10 cellular contexts compared by ENCODE assay signal in genomic region chr16:69724981-69725479, GRCh38. TPM values are rescaled to one million over a fixed set of nuclear protein-coding genes. Genes with fewer than 3 reads are reported as not detected.
DNase-seq lines count a peak whose midpoint lies in the region; ATAC-seq, FAIRE-seq and TF ChIP-seq lines count a peak whose summit lies in the region.
"Had no signal": no experiment of that assay in that cellular context is flagged by ENCODE, and none has a peak within 500 bp of the region (broad histone marks: within the 10 kb centered on the region; RNA-seq: fewer than 3 reads in every experiment).

No MANE protein-coding gene starts in this region.

- H3K9me3 ChIP-seq in NT2/D1 (ENCODE audit: insufficient read depth, low read length) (no peaks in the 10 kb centered on the region), endothelial cell of umbilical vein (replicated peaks; ENCODE audit: control insufficient read depth, insufficient read depth, low read length) (no peaks in the 10 kb centered on the region)

- no peak for ATAC-seq in omental fat pad (ENCODE audit: low FRiP score)
- no peak for ATAC-seq in GM18907 (IDR thresholded peaks at IDR 0.05; ENCODE audit: unreplicated experiment)

- peak; percentile 86 for FAIRE-seq in endothelial cell of umbilical vein (lab: Jason Lieb, UNC)
- FAIRE-seq: GM19239 had no signal

- H3K27ac Mint-ChIP-seq in progenitor cell of endocrine pancreas: peak overlapping the region; percentile 100

- peak; percentile 16 for DNase-seq in EL
- no peak for DNase-seq in NT2/D1 (ENCODE audit: low read depth, low spot score)
- DNase-seq in endothelial cell of umbilical vein (ENCODE audit: low read depth, low spot score): peak; percentile 18
- DNase-seq in progenitor cell of endocrine pancreas (ENCODE audit: low spot score, unreplicated experiment): no peak
- DNase-seq in HEK293T (ENCODE audit: extremely low spot score): no peak
- DNase-seq in HuH-7 (ENCODE audit: low spot score): no peak
- no peak for DNase-seq in omental fat pad (ENCODE audit: low spot score)
- DNase-seq: NCI-H1694 had no signal

- no peaks in the 10 kb centered on the region for H3K9me1 ChIP-seq in endothelial cell of umbilical vein (replicated peaks; ENCODE audit: control insufficient read depth, extremely low read depth, insufficient read depth, low read length)

- peak overlapping the region; percentile 93 for H3K4me2 ChIP-seq in endothelial cell of umbilical vein (ENCODE audit: insufficient read depth, low read length)

- H3K27me3 Mint-ChIP-seq in progenitor cell of endocrine pancreas: no peaks in the 10 kb centered on the region

- H3K9ac ChIP-seq in NT2/D1 (ENCODE audit: insufficient read length, low read depth) (peak overlapping the region; percentile 23), endothelial cell of umbilical vein (replicated peaks; ENCODE audit: extremely low read depth, insufficient read depth, low read length) (peak overlapping the region; percentile 4)

- H3K4me1 ChIP-seq in NT2/D1 (ENCODE audit: insufficient read depth, insufficient read length) (peaks cover 2% of the 10 kb centered on the region), endothelial cell of umbilical vein (ENCODE audit: control insufficient read depth, extremely low read depth, insufficient read depth, low read length) (peaks cover 36% of the 10 kb centered on the region)

- peak overlapping the region; percentile 8 for H3K27ac ChIP-seq in endothelial cell of umbilical vein (ENCODE audit: insufficient read depth, low read depth, low read length)

- H4K20me1 ChIP-seq in endothelial cell of umbilical vein (replicated peaks; ENCODE audit: control insufficient read depth, extremely low read depth, insufficient read depth, low read length): no peaks in the 10 kb centered on the region

- dilution Hi-C loops in endothelial cell of umbilical vein (cut with MboI; ENCODE audit: extremely low pct_ligation_motif_present, low sequenced_read_pairs): no loop called here

- H3K4me3 ChIP-seq in NT2/D1 (ENCODE audit: insufficient read length, low read depth) (no peak overlapping the region), endothelial cell of umbilical vein (replicated peaks in 1 of 3; ENCODE audit: insufficient read depth in 1 of 3, low read depth in 1 of 3, low read length in 3 of 3) (peak overlapping the region; percentile 1 to 55 (median 37))

- H3K9me3 Mint-ChIP-seq in progenitor cell of endocrine pancreas (ENCODE audit: low read depth): no peaks in the 10 kb centered on the region

- H3K4me3 Mint-ChIP-seq in progenitor cell of endocrine pancreas (ENCODE audit: low read depth): peak overlapping the region; percentile 85

- TF ChIP-seq CTCF in endothelial cell of umbilical vein (IDR thresholded peaks at IDR 0.05; ENCODE audit: extremely low read depth in 1 of 2, insufficient read depth in 1 of 2, low read depth in 1 of 2, low read length in 2 of 2): no peak
- no peak for TF ChIP-seq CTCF in progenitor cell of endocrine pancreas (IDR thresholded peaks at IDR 0.05; ENCODE audit: unreplicated experiment)
- TF ChIP-seq CTCF in omental fat pad (IDR thresholded peaks at IDR 0.05): no peak

- TF ChIP-seq POLR2A in endothelial cell of umbilical vein (IDR thresholded peaks at IDR 0.05; ENCODE audit: low read depth, low read length): no peak

- CTCF ChIA-PET in endothelial cell of umbilical vein (lab: Charles Lee) (interaction anchor here (0.6 to 8.5 kb wide), 4 partner anchors 9 to 30 kb away, joined by 3 to 55 read pairs (median 7); partner anchors contain the start of gene NOB1), HEK293T (lab: Yijun Ruan, JAX) (interaction anchor here (1.6 kb wide), 1 partner anchor 16 kb away, joined by 5 read pairs; no protein-coding TSS in a partner anchor)

- peaks cover 21% of the 10 kb centered on the region for H3K36me3 ChIP-seq in NT2/D1 (ENCODE audit: insufficient read depth, insufficient read length, low read length)
- H3K36me3 ChIP-seq in endothelial cell of umbilical vein (ENCODE audit: control insufficient read depth in 2 of 2, extremely low read depth in 1 of 2, insufficient read depth in 2 of 2, low read length in 2 of 2): peaks cover 0 to 9% of the 10 kb centered on the region in 2 experiments

- POLR2A ChIA-PET in endothelial cell of umbilical vein (lab: Charles Lee): no interaction called here
- POLR2A ChIA-PET in HEK293T (lab: Yijun Ruan, JAX): interaction anchor here (1.1 to 3.2 kb wide), 3 partner anchors 12 to 29 kb away, joined by 3 to 25 read pairs (median 5); partner anchors contain the start of gene NOB1

- BruUV-seq in endothelial cell of umbilical vein (replicated peaks; lab: Mats Ljungman, UMichigan): no TSS peak

- H3K27me3 ChIP-seq in NT2/D1 (ENCODE audit: insufficient read depth, insufficient read length) (no peaks in the 10 kb centered on the region), endothelial cell of umbilical vein (ENCODE audit: control insufficient read depth in 2 of 2, insufficient read depth in 2 of 2, low read length in 2 of 2) (no peaks in the 10 kb centered on the region)

- H2AFZ ChIP-seq in endothelial cell of umbilical vein (ENCODE audit: low read depth, low read length): no peak overlapping the region

- peaks cover 53% of the 10 kb centered on the region for H3K4me1 Mint-ChIP-seq in progenitor cell of endocrine pancreas (ENCODE audit: low read depth)

- H3K79me2 ChIP-seq in endothelial cell of umbilical vein (ENCODE audit: control insufficient read depth, insufficient read depth, low read length): peaks cover 60% of the 10 kb centered on the region

- peaks cover 12% of the 10 kb centered on the region for H3K36me3 Mint-ChIP-seq in progenitor cell of endocrine pancreas (ENCODE audit: insufficient read depth)

- intact Hi-C loops in endothelial cell of umbilical vein (cut with micrococcal nuclease): no loop called here

TF ChIP-seq in endothelial cell of umbilical vein, 7 proteins besides CTCF, POLR2A, EP300 and RAD21 (continues in another document):
- TF ChIP-seq MYC (IDR thresholded peaks at IDR 0.05; ENCODE audit: low read depth, low read length) (no peak), JUN (IDR thresholded peaks at IDR 0.05; ENCODE audit: borderline replicate concordance, insufficient read depth, insufficient read length, low read depth) (no peak), POLR2AphosphoS5 (IDR thresholded peaks at IDR 0.05; ENCODE audit: insufficient read depth, low read depth, low read length) (no peak), FOS (IDR thresholded peaks at IDR 0.05; ENCODE audit: borderline replicate concordance, insufficient read depth, low read length) (no peak), EZH2 (IDR thresholded peaks at IDR 0.05; ENCODE audit: borderline replicate concordance, low read depth, low read length, severe bottlenecking) (no peak), GATA2 (IDR thresholded peaks at IDR 0.05; ENCODE audit: insufficient read depth, insufficient read length, low read depth, low read length) (no peak)

TF ChIP-seq in HEK293T, 16 proteins besides CTCF, POLR2A, EP300 and RAD21:
- no peak for TF ChIP-seq TARDBP (IDR thresholded peaks at IDR 0.05)

RNA-seq across cellular contexts. Expression of gene NQO1, which starts 1.3 kb away (rescaled TPM):
- total RNA-seq in endothelial cell of umbilical vein (301 and 345 TPM in 2 replicates), progenitor cell of endocrine pancreas (175 and 183 TPM in 2 replicates), omental fat pad (100 to 1,000 TPM; 150 to 377 (median 226) TPM)
- polyA plus RNA-seq in endothelial cell of umbilical vein: 257 and 273 TPM in 2 replicates
- 289 and 395 TPM in 2 replicates for polyA plus RNA-seq in endothelial cell of umbilical vein (2011; cell fraction: cytosol; rRNA removed)
- 127 and 146 TPM in 2 replicates for polyA plus RNA-seq in endothelial cell of umbilical vein (2011; cell fraction: nucleus; rRNA removed)
- 340 and 362 TPM in 2 replicates for polyA plus RNA-seq in endothelial cell of umbilical vein (2012)
- 198 and 214 TPM in 2 replicates for polyA minus RNA-seq in endothelial cell of umbilical vein
- 136 TPM for polyA minus RNA-seq in endothelial cell of umbilical vein (2011; cell fraction: cytosol; rRNA and poly(A)+ RNA removed)
- 32.9 and 33.8 TPM in 2 replicates for polyA minus RNA-seq in endothelial cell of umbilical vein (2011; cell fraction: nucleus; rRNA and poly(A)+ RNA removed)

RNA-seq across cellular contexts. Expression of gene NOB1, which starts 29.7 kb away (rescaled TPM):
- total RNA-seq in endothelial cell of umbilical vein (58.6 and 65.4 TPM in 2 replicates), progenitor cell of endocrine pancreas (56.1 and 60.4 TPM in 2 replicates), omental fat pad (10 to 100 TPM; 37.4 to 50.3 (median 39.4) TPM)
- 65.0 and 66.5 TPM in 2 replicates for polyA plus RNA-seq in endothelial cell of umbilical vein
- polyA plus RNA-seq in endothelial cell of umbilical vein (2011; cell fraction: cytosol; rRNA removed): 79.0 and 82.7 TPM in 2 replicates
- 38.3 and 47.5 TPM in 2 replicates for polyA plus RNA-seq in endothelial cell of umbilical vein (2011; cell fraction: nucleus; rRNA removed)
- polyA plus RNA-seq in endothelial cell of umbilical vein (2012): 67.7 and 73.8 TPM in 2 replicates
- polyA minus RNA-seq in endothelial cell of umbilical vein: 43.4 and 47.1 TPM in 2 replicates
- polyA minus RNA-seq in endothelial cell of umbilical vein (2011; cell fraction: cytosol; rRNA and poly(A)+ RNA removed): 70.3 TPM
- polyA minus RNA-seq in endothelial cell of umbilical vein (2011; cell fraction: nucleus; rRNA and poly(A)+ RNA removed): 21.2 and 22.7 TPM in 2 replicates

RNA-seq across cellular contexts. Expression of gene WWP2, which starts 37.1 kb away (rescaled TPM):
- total RNA-seq in endothelial cell of umbilical vein (43.0 and 44.9 TPM in 2 replicates), progenitor cell of endocrine pancreas (58.8 and 62.3 TPM in 2 replicates), omental fat pad (10 to 100 TPM; 24.8 to 43.0 (median 30.1) TPM)
- 17.9 and 22.4 TPM in 2 replicates for polyA plus RNA-seq in endothelial cell of umbilical vein
- polyA plus RNA-seq in endothelial cell of umbilical vein (2011; cell fraction: cytosol; rRNA removed): 14.7 and 15.4 TPM in 2 replicates
- 46.8 and 56.5 TPM in 2 replicates for polyA plus RNA-seq in endothelial cell of umbilical vein (2011; cell fraction: nucleus; rRNA removed)
- polyA plus RNA-seq in endothelial cell of umbilical vein (2012): 25.8 and 27.2 TPM in 2 replicates
- polyA minus RNA-seq in endothelial cell of umbilical vein: 41.5 and 44.4 TPM in 2 replicates
- 15.4 TPM for polyA minus RNA-seq in endothelial cell of umbilical vein (2011; cell fraction: cytosol; rRNA and poly(A)+ RNA removed)
- polyA minus RNA-seq in endothelial cell of umbilical vein (2011; cell fraction: nucleus; rRNA and poly(A)+ RNA removed): 36.5 and 43.5 TPM in 2 replicates

Comparison
In these comparisons a context has a peak if more than half of its experiments do, and no peak if none do; other contexts are left out.
1. DNase-seq: peak in EL (single experiment) and endothelial cell of umbilical vein (single experiment); none in NT2/D1 (single experiment), progenitor cell of endocrine pancreas (single experiment), HEK293T (single experiment), HuH-7 (single experiment) and omental fat pad (single experiment).